ENCODE assay signal across 18 cellular contexts in genomic region chr17:32541640-32542039, GRCh38.
"Had no signal": no experiment of that assay in that cellular context is flagged by ENCODE, and none has a peak within 500 bp of the region (broad histone marks: within the 10 kb centered on the region; RNA-seq: fewer than 3 reads in every experiment).

No MANE protein-coding gene starts in this region.

- H3K9me3 ChIP-seq: mucosa of descending colon, neutrophil, spleen, thoracic aorta, transverse colon had no signal

- H3K27ac Mint-ChIP-seq: dendritic cell treated with granulocyte-macrophage colony-stimulating factor and Interleukin-4, amounts not matched to agents 40 ng/mL and 50 ng/mL, for 4 days; effector memory CD8-positive, alpha-beta T cell; stimulated activated memory B cell treated with anti-CD40 and anti-IgM and Interleukin-4, amounts not matched to agents 10 μg/mL and 1 μg/mL and 100 μg/mL, for 72 hours; stimulated activated naive CD8-positive, alpha-beta T cell treated with anti-CD3 and anti-CD28 coated beads, Interleukin-15, amount 100 ng/mL, for 72 hours had no signal

- ATAC-seq: effector memory CD8-positive, alpha-beta T cell; mucosa of descending colon; naive thymus-derived CD8-positive, alpha-beta T cell; sciatic nerve; stimulated activated memory B cell treated with anti-CD40 and anti-IgM and Interleukin-4, amounts not matched to agents 10 μg/mL and 1 μg/mL and 100 μg/mL, for 72 hours; stimulated activated naive CD8-positive, alpha-beta T cell treated with anti-CD3 and anti-CD28 coated beads, Interleukin-15, amount 100 ng/mL, for 72 hours had no signal

- H3K27me3 ChIP-seq: hepatocyte, spleen, transverse colon had no signal

- H3K27me3 Mint-ChIP-seq: effector memory CD8-positive, alpha-beta T cell; naive thymus-derived CD8-positive, alpha-beta T cell; stimulated activated memory B cell treated with anti-CD40 and anti-IgM and Interleukin-4, amounts not matched to agents 10 μg/mL and 1 μg/mL and 100 μg/mL, for 72 hours; stimulated activated naive CD8-positive, alpha-beta T cell treated with anti-CD3 and anti-CD28 coated beads, Interleukin-15, amount 100 ng/mL, for 72 hours had no signal

- H3K27ac ChIP-seq: hepatocyte, neutrophil, spleen, thoracic aorta, transverse colon had no signal

- H3K9me3 Mint-ChIP-seq: dendritic cell treated with granulocyte-macrophage colony-stimulating factor and Interleukin-4, amounts not matched to agents 40 ng/mL and 50 ng/mL, for 4 days; effector memory CD8-positive, alpha-beta T cell; naive thymus-derived CD8-positive, alpha-beta T cell; stimulated activated memory B cell treated with anti-CD40 and anti-IgM and Interleukin-4, amounts not matched to agents 10 μg/mL and 1 μg/mL and 100 μg/mL, for 72 hours had no signal

- H2AFZ ChIP-seq: hepatocyte had no signal

- H3K4me3 ChIP-seq: hepatocyte, mucosa of descending colon, spleen, thoracic aorta, transverse colon had no signal

- DNase-seq: effector memory CD8-positive, alpha-beta T cell; foreskin melanocyte; kidney glomerular epithelial cell; mammary epithelial cell; mucosa of descending colon; naive thymus-derived CD8-positive, alpha-beta T cell; spleen; stimulated activated CD4-positive, alpha-beta T cell treated with anti-CD3 and anti-CD28 coated beads, Interleukin-15, amount 100 ng/mL, for 24 hours; stimulated activated CD4-positive, alpha-beta T cell treated with anti-CD3 and anti-CD28 coated beads, Interleukin-1b, Interleukin-23, amount 100 ng/mL, for 48 hours; stimulated activated CD4-positive, alpha-beta T cell treated with anti-CD3 and anti-CD28 coated beads, Interleukin-4, amount 100 ng/mL, for 24 hours; stimulated activated naive CD8-positive, alpha-beta T cell treated with anti-CD3 and anti-CD28 coated beads, Interleukin-15, amount 100 ng/mL, for 72 hours; transverse colon had no signal

- H3K79me2 ChIP-seq: hepatocyte had no signal

- H3K36me3 ChIP-seq: neutrophil, spleen, transverse colon had no signal

- H3K4me3 Mint-ChIP-seq: dendritic cell treated with granulocyte-macrophage colony-stimulating factor and Interleukin-4, amounts not matched to agents 40 ng/mL and 50 ng/mL, for 4 days; effector memory CD8-positive, alpha-beta T cell; naive thymus-derived CD8-positive, alpha-beta T cell; stimulated activated memory B cell treated with anti-CD40 and anti-IgM and Interleukin-4, amounts not matched to agents 10 μg/mL and 1 μg/mL and 100 μg/mL, for 72 hours; stimulated activated naive CD8-positive, alpha-beta T cell treated with anti-CD3 and anti-CD28 coated beads, Interleukin-15, amount 100 ng/mL, for 72 hours had no signal

- H3K4me2 ChIP-seq: hepatocyte had no signal
